Comparison of ENCODE assay signal across 14 cellular contexts in the genomic region with DNA sequence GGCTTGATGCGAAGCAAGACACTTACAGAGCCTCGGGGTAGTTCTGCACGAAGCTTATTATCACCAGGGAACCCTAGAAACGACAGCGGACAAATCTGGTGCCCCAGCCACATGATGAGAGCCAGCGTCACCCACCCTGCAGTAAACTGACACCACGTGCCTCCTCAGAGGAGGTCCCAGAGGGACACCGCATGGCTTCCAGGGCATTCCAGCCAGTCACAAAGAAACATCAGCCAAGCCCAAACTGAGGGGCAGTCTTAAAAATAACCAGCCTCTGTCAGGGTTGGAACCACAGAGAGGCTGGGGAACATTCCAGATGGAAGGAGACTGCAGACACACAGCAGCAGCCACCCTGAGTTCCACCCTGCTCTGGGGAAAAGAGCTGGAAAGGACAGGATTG. TPM values are rescaled to one million over a fixed set of nuclear protein-coding genes. Genes with fewer than 3 reads are reported as not detected.
"Had no signal": no experiment of that assay in that cellular context is flagged by ENCODE, and none has a peak within 500 bp of the region (broad histone marks: within the 10 kb centered on the region; RNA-seq: fewer than 3 reads in every experiment).

No MANE protein-coding gene starts in this region.

- DNase-seq: activated CD4-positive, alpha-beta memory T cell treated with anti-CD3 and anti-CD28 coated beads, Interleukin-2, amount 10 ng/mL, durations not matched to agents 7 days and 5 days; activated naive CD8-positive, alpha-beta T cell treated with anti-CD3 and anti-CD28 coated beads, Interleukin-2, amount 50 U/mL, for 24 hours; activated T-cell treated with anti-CD3 and anti-CD28 coated beads, Interleukin-2, amount 50 U/mL, for 48 hours; caudate nucleus; erythroblast; kidney glomerular epithelial cell; lower lobe of right lung; occipital lobe had no signal

- ATAC-seq: activated naive CD8-positive, alpha-beta T cell treated with anti-CD3 and anti-CD28 coated beads, Interleukin-2, amount 50 U/mL, for 24 hours; lower lobe of right lung; natural killer cell treated with Interleukin-12 subunit alpha and Interleukin-12 subunit beta and Interleukin-15 and Interleukin-18, amount 100 ng/mL, for 72 hours; stimulated activated effector memory CD8-positive, alpha-beta T cell treated with anti-CD3 and anti-CD28 coated beads, Interleukin-12 subunit alpha, Interleukin-12 subunit beta, amount 100 ng/mL, for 72 hours had no signal

- H3K9me3 ChIP-seq: lower lobe of right lung, tibial nerve had no signal

- H3K27me3 Mint-ChIP-seq: activated CD4-positive, alpha-beta memory T cell treated with anti-CD3 and anti-CD28 coated beads, Interleukin-2, amount 10 ng/mL, durations not matched to agents 7 days and 5 days; activated naive CD8-positive, alpha-beta T cell treated with anti-CD3 and anti-CD28 coated beads, Interleukin-2, amount 50 U/mL, for 24 hours; natural killer cell treated with Interleukin-12 subunit alpha and Interleukin-12 subunit beta and Interleukin-15 and Interleukin-18, amount 100 ng/mL, for 72 hours had no signal

- H3K27me3 ChIP-seq: tibial nerve had no signal

- H3K4me3 ChIP-seq: lower lobe of right lung, skin epidermis, tibial nerve had no signal

- H3K27ac Mint-ChIP-seq: activated CD4-positive, alpha-beta memory T cell treated with anti-CD3 and anti-CD28 coated beads, Interleukin-2, amount 10 ng/mL, durations not matched to agents 7 days and 5 days; activated naive CD8-positive, alpha-beta T cell treated with anti-CD3 and anti-CD28 coated beads, Interleukin-2, amount 50 U/mL, for 24 hours; dendritic cell treated with granulocyte-macrophage colony-stimulating factor and Interleukin-4, amounts not matched to agents 40 ng/mL and 50 ng/mL, for 4 days; natural killer cell treated with Interleukin-12 subunit alpha and Interleukin-12 subunit beta and Interleukin-15 and Interleukin-18, amount 100 ng/mL, for 72 hours; stimulated activated effector memory CD8-positive, alpha-beta T cell treated with anti-CD3 and anti-CD28 coated beads, Interleukin-12 subunit alpha, Interleukin-12 subunit beta, amount 100 ng/mL, for 72 hours had no signal

- H3K9me3 Mint-ChIP-seq: activated CD4-positive, alpha-beta memory T cell treated with anti-CD3 and anti-CD28 coated beads, Interleukin-2, amount 10 ng/mL, durations not matched to agents 7 days and 5 days; activated naive CD8-positive, alpha-beta T cell treated with anti-CD3 and anti-CD28 coated beads, Interleukin-2, amount 50 U/mL, for 24 hours; natural killer cell treated with Interleukin-12 subunit alpha and Interleukin-12 subunit beta and Interleukin-15 and Interleukin-18, amount 100 ng/mL, for 72 hours; stimulated activated effector memory CD8-positive, alpha-beta T cell treated with anti-CD3 and anti-CD28 coated beads, Interleukin-12 subunit alpha, Interleukin-12 subunit beta, amount 100 ng/mL, for 72 hours had no signal

- H3K36me3 Mint-ChIP-seq: natural killer cell treated with Interleukin-12 subunit alpha and Interleukin-12 subunit beta and Interleukin-15 and Interleukin-18, amount 100 ng/mL, for 72 hours; stimulated activated effector memory CD8-positive, alpha-beta T cell treated with anti-CD3 and anti-CD28 coated beads, Interleukin-12 subunit alpha, Interleukin-12 subunit beta, amount 100 ng/mL, for 72 hours had no signal

- H3K4me1 Mint-ChIP-seq: activated CD4-positive, alpha-beta memory T cell treated with anti-CD3 and anti-CD28 coated beads, Interleukin-2, amount 10 ng/mL, durations not matched to agents 7 days and 5 days; activated naive CD8-positive, alpha-beta T cell treated with anti-CD3 and anti-CD28 coated beads, Interleukin-2, amount 50 U/mL, for 24 hours had no signal

- H3K4me3 Mint-ChIP-seq: activated CD4-positive, alpha-beta memory T cell treated with anti-CD3 and anti-CD28 coated beads, Interleukin-2, amount 10 ng/mL, durations not matched to agents 7 days and 5 days; activated naive CD8-positive, alpha-beta T cell treated with anti-CD3 and anti-CD28 coated beads, Interleukin-2, amount 50 U/mL, for 24 hours; dendritic cell treated with granulocyte-macrophage colony-stimulating factor and Interleukin-4, amounts not matched to agents 40 ng/mL and 50 ng/mL, for 4 days; natural killer cell treated with Interleukin-12 subunit alpha and Interleukin-12 subunit beta and Interleukin-15 and Interleukin-18, amount 100 ng/mL, for 72 hours; stimulated activated effector memory CD8-positive, alpha-beta T cell treated with anti-CD3 and anti-CD28 coated beads, Interleukin-12 subunit alpha, Interleukin-12 subunit beta, amount 100 ng/mL, for 72 hours had no signal

- H3K27ac ChIP-seq: lower lobe of right lung, skin epidermis had no signal

RNA-seq across cellular contexts. Expression of gene HGFAC, which starts 36.6 kb away (rescaled TPM):
- total RNA-seq: activated CD4-positive, alpha-beta memory T cell treated with anti-CD3 and anti-CD28 coated beads, Interleukin-2, amount 10 ng/mL, durations not matched to agents 7 days and 5 days; mononuclear cell; natural killer cell treated with Interleukin-12 subunit alpha and Interleukin-12 subunit beta and Interleukin-15 and Interleukin-18, amount 100 ng/mL, for 72 hours; tibial nerve had no signal

RNA-seq across cellular contexts. Expression of gene DOK7, which starts 57.9 kb away (rescaled TPM):
- total RNA-seq: activated CD4-positive, alpha-beta memory T cell treated with anti-CD3 and anti-CD28 coated beads, Interleukin-2, amount 10 ng/mL, durations not matched to agents 7 days and 5 days; occipital lobe had no signal
